ENCODE assay signal across 17 cellular contexts in genomic region chr2:23627236-23627990, GRCh38.
DNase-seq lines count a peak whose midpoint lies in the region; ATAC-seq and TF ChIP-seq lines count a peak whose summit lies in the region.
"Had no signal": no experiment of that assay in that cellular context is flagged by ENCODE, and none has a peak within 500 bp of the region (broad histone marks: within the 10 kb centered on the region; RNA-seq: fewer than 3 reads in every experiment).

No MANE protein-coding gene starts in this region.

- H3K4me3 Mint-ChIP-seq in WTC11 = no peak overlapping the region
- H3K4me3 Mint-ChIP-seq in chondrocyte (ENCODE audit: unreplicated experiment) = no peak overlapping the region
- no peak overlapping the region for H3K4me3 Mint-ChIP-seq in nephron progenitor cell
- peak overlapping the region; percentile 60 for H3K4me3 Mint-ChIP-seq in type B pancreatic cell
- H3K4me3 Mint-ChIP-seq: B cell had no signal

- peak overlapping the region; percentile 76; the same call in 1 of the 2 replicates for H3K27ac Mint-ChIP-seq in WTC11
- no peak overlapping the region for H3K27ac Mint-ChIP-seq in chondrocyte (ENCODE audit: unreplicated experiment)
- peak overlapping the region; percentile 82 for H3K27ac Mint-ChIP-seq in nephron progenitor cell
- peak overlapping the region; percentile 31 for H3K27ac Mint-ChIP-seq in type B pancreatic cell
- H3K27ac Mint-ChIP-seq: B cell had no signal

- H2AFZ ChIP-seq in mammary epithelial cell (ENCODE audit: low read depth, low read length) = no peak overlapping the region

- H3K4me1 Mint-ChIP-seq in WTC11 = peaks cover 13% of the 10 kb centered on the region
- peaks cover 2% of the 10 kb centered on the region for H3K4me1 Mint-ChIP-seq in chondrocyte (ENCODE audit: low read depth)
- peaks cover 76% of the 10 kb centered on the region for H3K4me1 Mint-ChIP-seq in nephron progenitor cell
- peaks cover 46% of the 10 kb centered on the region for H3K4me1 Mint-ChIP-seq in type B pancreatic cell (ENCODE audit: unreplicated experiment)
- H3K4me1 Mint-ChIP-seq: B cell had no signal

- intact Hi-C loops in sigmoid colon (cut with DNase I) (no loop called here), mammary epithelial cell (cut with micrococcal nuclease) (no loop called here)

- H3K36me3 ChIP-seq in sigmoid colon (no peaks in the 10 kb centered on the region), mammary epithelial cell (ENCODE audit: insufficient read depth, low read length) (no peaks in the 10 kb centered on the region)
- H3K36me3 ChIP-seq: Peyer's patch had no signal

- 81 to 86% methylated on average over 28 of the region's 28 CpGs for WGBS in sigmoid colon, 2 donors
- 92% methylated on average over 25 of the region's 28 CpGs for WGBS in mammary epithelial cell (ENCODE audit: low coverage, missing lambda C conversion rate)

- ATAC-seq in WTC11 = peak; percentile 21

- H3K4me3 ChIP-seq in sigmoid colon (no peak overlapping the region), mammary epithelial cell (replicated peaks in 1 of 3; ENCODE audit: insufficient read depth in 1 of 3, low read depth in 2 of 3, low read length in 3 of 3) (no peak overlapping the region)
- H3K4me3 ChIP-seq: Peyer's patch had no signal

- POLR2A ChIA-PET in WTC11 (lab: Charles Lee) = interaction anchor here (0.6 kb wide), 1 partner anchor 9 kb away, joined by 4 read pairs; no protein-coding TSS in a partner anchor

- H3K9me3 ChIP-seq in sigmoid colon (peaks cover 0 to 4% (median 0%) of the 10 kb centered on the region in 4 donors), mammary epithelial cell (replicated peaks; ENCODE audit: insufficient read depth, low read length) (peaks cover 5% of the 10 kb centered on the region)

- no peaks in the 10 kb centered on the region for H3K36me3 Mint-ChIP-seq in WTC11
- H3K36me3 Mint-ChIP-seq in chondrocyte (ENCODE audit: low read depth) = peaks cover 7% of the 10 kb centered on the region
- H3K36me3 Mint-ChIP-seq in nephron progenitor cell (ENCODE audit: low read depth) = peaks cover 5% of the 10 kb centered on the region
- peaks cover 11% of the 10 kb centered on the region for H3K36me3 Mint-ChIP-seq in type B pancreatic cell

- no TSS peak for BruUV-seq in mammary epithelial cell (replicated peaks; lab: Mats Ljungman, UMichigan)

- TF ChIP-seq CTCF in WTC11 (IDR thresholded peaks at IDR 0.05) (no peak), chondrocyte (IDR thresholded peaks at IDR 0.05) (no peak), nephron progenitor cell (IDR thresholded peaks at IDR 0.05) (no peak), type B pancreatic cell (conservative IDR thresholded peaks at IDR 0.05) (no peak), sigmoid colon (IDR thresholded peaks at IDR 0.05) (no peak), mammary epithelial cell (conservative IDR thresholded peaks at IDR 0.05 in 1 of 2, IDR thresholded peaks at IDR 0.05 in 1 of 2; ENCODE audit: extremely low read depth in 1 of 2, insufficient read depth in 1 of 2, low read depth in 1 of 2, low read length in 2 of 2) (no peak)

- dilution Hi-C loops in mammary epithelial cell (cut with HindIII; ENCODE audit: low sequenced_read_pairs) = no loop called here

- no peak for TF ChIP-seq POLR2A in sigmoid colon (IDR thresholded peaks at IDR 0.05)

- H3K4me1 ChIP-seq in sigmoid colon = peaks cover 0 to 40% (median 15%) of the 10 kb centered on the region in 4 donors
- no peaks in the 10 kb centered on the region for H3K4me1 ChIP-seq in mammary epithelial cell (ENCODE audit: insufficient read depth, low read length)
- H3K4me1 ChIP-seq: Peyer's patch had no signal

- CTCF ChIA-PET in WTC11 (lab: Charles Lee) (interaction anchor here (0.6 to 4.3 kb wide), 8 partner anchors 8 to 960 kb away, joined by 3 to 36 read pairs (median 4); no protein-coding TSS in a partner anchor), mammary epithelial cell (lab: Charles Lee; ENCODE audit: low non-redundant PET) (no interaction called here)

- no peak for TF ChIP-seq EP300 in sigmoid colon (IDR thresholded peaks at IDR 0.05)

- H3K27me3 Mint-ChIP-seq in WTC11 (ENCODE audit: low read depth) (no peaks in the 10 kb centered on the region; the same call in 1 of the 2 replicates), chondrocyte (ENCODE audit: low read depth) (no peaks in the 10 kb centered on the region), nephron progenitor cell (ENCODE audit: low read depth, poor library complexity) (peaks cover 8% of the 10 kb centered on the region), type B pancreatic cell (no peaks in the 10 kb centered on the region)
- H3K27me3 Mint-ChIP-seq: B cell had no signal

- H3K9ac ChIP-seq in mammary epithelial cell (ENCODE audit: insufficient read depth, low read length) = no peak overlapping the region
- H3K9ac ChIP-seq: KMS-11 had no signal

- no peak for DNase-seq in WTC11 (ENCODE audit: low spot score)
- DNase-seq in chondrocyte (ENCODE audit: low spot score) = peak; percentile 68
- no peak for DNase-seq in nephron progenitor cell
- DNase-seq in type B pancreatic cell (ENCODE audit: extremely low spot score, unreplicated experiment) = no peak
- no peak for DNase-seq in sigmoid colon
- no peak for DNase-seq in mammary epithelial cell
- no peak for DNase-seq in midbrain (lab: John Stamatoyannopoulos, UW)
- DNase-seq: DMS79 treated with DMSO at 0.1 percent for 48 hours; HCEC 1CT; MV-4-11; NCI-H1694 treated with DMSO at 0.1 percent for 48 hours; NCI-H748 treated with DMSO at 0.1 percent for 48 hours; NK-92 treated with Interleukin-12 subunit alpha and Interleukin-12 subunit beta, amount 100 ng/mL, for 24 hours; Peyer's patch; SHP77 had no signal

- no peaks in the 10 kb centered on the region for H3K79me2 ChIP-seq in mammary epithelial cell (ENCODE audit: insufficient read depth, low read length)

- H3K27ac ChIP-seq in sigmoid colon (peak overlapping the region in 1 of 4 donors; percentile 50), mammary epithelial cell (ENCODE audit: insufficient read depth, low read depth, low read length) (no peak overlapping the region)
- H3K27ac ChIP-seq: KMS-11, Peyer's patch had no signal

- no peaks in the 10 kb centered on the region for H4K20me1 ChIP-seq in mammary epithelial cell (ENCODE audit: insufficient read depth, low read length)

- H3K9me3 Mint-ChIP-seq in WTC11 (peaks cover 20% of the 10 kb centered on the region), chondrocyte (ENCODE audit: low read depth) (peaks cover 3% of the 10 kb centered on the region), nephron progenitor cell (peaks cover 14% of the 10 kb centered on the region), type B pancreatic cell (peaks cover 4% of the 10 kb centered on the region)

- no peak overlapping the region for H3K4me2 ChIP-seq in mammary epithelial cell (ENCODE audit: insufficient read depth, low read depth, low read length)
- H3K4me2 ChIP-seq: KMS-11 had no signal

- in situ Hi-C loops in mammary epithelial cell (cut with MboI; ENCODE audit: low sequenced_read_pairs in 2 of 2) = no loop called here

- H3K27me3 ChIP-seq in sigmoid colon (no peaks in the 10 kb centered on the region), mammary epithelial cell (ENCODE audit: insufficient read depth, low read length) (no peaks in the 10 kb centered on the region)
- H3K27me3 ChIP-seq: Peyer's patch had no signal

TF ChIP-seq in WTC11, 78 proteins besides CTCF, POLR2A, EP300 and RAD21:
- TF ChIP-seq JAZF1 (CRISPR knock-in tag; IDR thresholded peaks at IDR 0.05) (no peak), RORB (CRISPR knock-in tag; IDR thresholded peaks at IDR 0.05) (no peak), ZNF232 (CRISPR knock-in tag; IDR thresholded peaks at IDR 0.05) (no peak), ARID4B (CRISPR knock-in tag; IDR thresholded peaks at IDR 0.05; ENCODE audit: borderline replicate concordance) (no peak), NR3C1 (CRISPR knock-in tag; conservative IDR thresholded peaks at IDR 0.05; ENCODE audit: low read depth) (no peak), PRRX2 (CRISPR knock-in tag; IDR thresholded peaks at IDR 0.05) (no peak), ZNF317 (CRISPR knock-in tag; IDR thresholded peaks at IDR 0.05; ENCODE audit: borderline replicate concordance, low read depth) (no peak)
